ENCODE assay signal across 24 cellular contexts in the genomic region with DNA sequence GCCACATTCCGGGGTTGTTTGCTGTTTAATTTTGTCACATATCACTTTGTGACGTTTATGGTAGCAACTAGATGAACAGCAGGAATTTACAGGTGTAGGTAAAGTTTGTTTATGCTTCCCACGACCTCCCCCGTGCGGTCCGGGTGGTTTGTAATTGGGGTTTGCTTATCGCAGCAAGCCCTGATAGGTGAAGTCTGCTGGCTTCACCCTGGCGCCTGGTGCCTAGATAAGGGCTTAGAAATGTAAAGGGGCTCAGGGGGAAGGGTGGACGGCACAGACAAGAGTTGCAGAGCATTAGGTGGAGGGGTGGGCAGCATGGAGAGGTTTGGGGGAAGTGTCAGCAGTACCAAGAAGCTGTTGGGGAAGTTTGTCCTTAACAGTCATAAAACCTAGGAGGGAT.
"Had no signal": no experiment of that assay in that cellular context is flagged by ENCODE, and none has a peak within 500 bp of the region (broad histone marks: within the 10 kb centered on the region; RNA-seq: fewer than 3 reads in every experiment).

No MANE protein-coding gene starts in this region.

- H3K27ac ChIP-seq: gastrocnemius medialis, left lung, pancreas, prostate gland, right atrium auricular region, stomach, thyroid gland had no signal

- H3K9me3 Mint-ChIP-seq: stimulated activated effector memory CD8-positive, alpha-beta T cell treated with anti-CD3 and anti-CD28 coated beads, Interleukin-12 subunit alpha, Interleukin-12 subunit beta, amount 100 ng/mL, for 72 hours had no signal

- H3K4me1 Mint-ChIP-seq: stimulated activated effector memory CD8-positive, alpha-beta T cell treated with anti-CD3 and anti-CD28 coated beads, Interleukin-12 subunit alpha, Interleukin-12 subunit beta, amount 100 ng/mL, for 72 hours had no signal

- H3K9me3 ChIP-seq: gastrocnemius medialis, pancreas, prostate gland, thyroid gland had no signal

- H3K27ac Mint-ChIP-seq: effector memory CD8-positive, alpha-beta T cell; naive thymus-derived CD4-positive, alpha-beta T cell; nephron progenitor cell; stimulated activated effector memory CD8-positive, alpha-beta T cell treated with anti-CD3 and anti-CD28 coated beads, Interleukin-12 subunit alpha, Interleukin-12 subunit beta, amount 100 ng/mL, for 72 hours had no signal

- H3K4me3 Mint-ChIP-seq: effector memory CD8-positive, alpha-beta T cell; naive thymus-derived CD4-positive, alpha-beta T cell; nephron progenitor cell; stimulated activated effector memory CD8-positive, alpha-beta T cell treated with anti-CD3 and anti-CD28 coated beads, Interleukin-12 subunit alpha, Interleukin-12 subunit beta, amount 100 ng/mL, for 72 hours had no signal

- H3K36me3 Mint-ChIP-seq: stimulated activated effector memory CD8-positive, alpha-beta T cell treated with anti-CD3 and anti-CD28 coated beads, Interleukin-12 subunit alpha, Interleukin-12 subunit beta, amount 100 ng/mL, for 72 hours had no signal

- DNase-seq: cerebellar nuclear complex; cortex of kidney; effector memory CD8-positive, alpha-beta T cell; gastrocnemius medialis; head of caudate nucleus; kidney; left lung; mammary epithelial cell; mesendoderm; midbrain; naive thymus-derived CD4-positive, alpha-beta T cell; nephron progenitor cell; occipital lobe; pancreas; stimulated activated CD4-positive, alpha-beta T cell treated with anti-CD3 and anti-CD28 coated beads, Interleukin-2, amount 100 ng/mL, for 24 hours; stimulated activated CD4-positive, alpha-beta T cell treated with anti-CD3 and anti-CD28 coated beads, Interleukin-4, amount 100 ng/mL, for 24 hours; stimulated activated naive CD4-positive, alpha-beta T cell treated with Interleukin-2 at 50 U/mL for 16 hours; stomach; thyroid gland; trophoblast cell had no signal

- H3K27me3 ChIP-seq: gastrocnemius medialis, left lung, pancreas, right atrium auricular region, stomach, thyroid gland had no signal

- H3K4me1 ChIP-seq: gastrocnemius medialis, left lung, pancreas, prostate gland, right atrium auricular region, stomach, thyroid gland had no signal

- H3K36me3 ChIP-seq: gastrocnemius medialis, left lung, pancreas, prostate gland, right atrium auricular region, stomach, thyroid gland had no signal

- H3K4me3 ChIP-seq: gastrocnemius medialis, left lung, pancreas, prostate gland, right atrium auricular region, stomach, thyroid gland had no signal

- ATAC-seq: effector memory CD8-positive, alpha-beta T cell; gastrocnemius medialis; left lung; naive thymus-derived CD4-positive, alpha-beta T cell; pancreas; sciatic nerve; stimulated activated effector memory CD8-positive, alpha-beta T cell treated with anti-CD3 and anti-CD28 coated beads, Interleukin-12 subunit alpha, Interleukin-12 subunit beta, amount 100 ng/mL, for 72 hours had no signal
